In genomic region chr17:10251212-10251948, GRCh38 we compare ENCODE assay signal across 11 cellular contexts. TPM values are rescaled to one million over a fixed set of nuclear protein-coding genes. Genes with fewer than 3 reads are reported as not detected.
DNase-seq lines count a peak whose midpoint lies in the region; ATAC-seq and TF ChIP-seq lines count a peak whose summit lies in the region.
"Had no signal": no experiment of that assay in that cellular context is flagged by ENCODE, and none has a peak within 500 bp of the region (broad histone marks: within the 10 kb centered on the region; RNA-seq: fewer than 3 reads in every experiment).

No MANE protein-coding gene starts in this region.

- peaks cover 12 to 24% (median 20%) of the 10 kb centered on the region in 3 donors for H3K27me3 Mint-ChIP-seq in naive B cell
- H3K27me3 Mint-ChIP-seq in glutamatergic neuron (ENCODE audit: unreplicated experiment), result peaks cover 1% of the 10 kb centered on the region
- H3K27me3 Mint-ChIP-seq in activated CD4-positive, alpha-beta memory T cell treated with anti-CD3 and anti-CD28 coated beads, Interleukin-2, amount 10 ng/mL, durations not matched to agents 7 days and 5 days, result peaks cover 1% of the 10 kb centered on the region

- ATAC-seq in GM18867 (IDR thresholded peaks at IDR 0.05; ENCODE audit: unreplicated experiment) (peak; percentile 91), GM21526 (IDR thresholded peaks at IDR 0.05; ENCODE audit: low FRiP score, unreplicated experiment) (peak; percentile 76), HG03196 (IDR thresholded peaks at IDR 0.05; ENCODE audit: unreplicated experiment) (peak; percentile 53), naive B cell (ENCODE audit: low read depth in 2 of 2) (peak in 1 of 2 donors; percentile 35), GM19324 (IDR thresholded peaks at IDR 0.05; ENCODE audit: low FRiP score, unreplicated experiment) (no peak)

- peak overlapping the region in 1 of 6 donors; percentile 89 for H3K27ac Mint-ChIP-seq in naive B cell
- H3K27ac Mint-ChIP-seq in glutamatergic neuron (ENCODE audit: unreplicated experiment), result no peak overlapping the region
- no peak overlapping the region for H3K27ac Mint-ChIP-seq in activated CD4-positive, alpha-beta memory T cell treated with anti-CD3 and anti-CD28 coated beads, Interleukin-2, amount 10 ng/mL, durations not matched to agents 7 days and 5 days

- no peak for TF ChIP-seq CTCF in glutamatergic neuron (IDR thresholded peaks at IDR 0.05; ENCODE audit: partially characterized antibody, unreplicated experiment)

- CTCF ChIA-PET in activated CD4-positive, alpha-beta memory T cell treated with anti-CD3 and anti-CD28 coated beads, Interleukin-2, amount 10 ng/mL, durations not matched to agents 7 days and 5 days (lab: Charles Lee), result no interaction called here

- H3K4me1 Mint-ChIP-seq in naive B cell, result peaks cover 6 to 11% (median 6%) of the 10 kb centered on the region in 3 donors
- H3K4me1 Mint-ChIP-seq in glutamatergic neuron (ENCODE audit: low read depth, unreplicated experiment), result no peaks in the 10 kb centered on the region
- H3K4me1 Mint-ChIP-seq in activated CD4-positive, alpha-beta memory T cell treated with anti-CD3 and anti-CD28 coated beads, Interleukin-2, amount 10 ng/mL, durations not matched to agents 7 days and 5 days, result no peaks in the 10 kb centered on the region

- peaks cover 0 to 3% (median 0%) of the 10 kb centered on the region in 7 donors for H3K9me3 Mint-ChIP-seq in naive B cell
- H3K9me3 Mint-ChIP-seq in glutamatergic neuron (ENCODE audit: unreplicated experiment), result no peaks in the 10 kb centered on the region
- no peaks in the 10 kb centered on the region for H3K9me3 Mint-ChIP-seq in activated CD4-positive, alpha-beta memory T cell treated with anti-CD3 and anti-CD28 coated beads, Interleukin-2, amount 10 ng/mL, durations not matched to agents 7 days and 5 days

- DNase-seq in naive B cell (no peak), OCI-M1 (lab: John Stamatoyannopoulos, UW) (no peak), glutamatergic neuron (no peak)
- no peak for DNase-seq in activated CD4-positive, alpha-beta memory T cell treated with anti-CD3 and anti-CD28 coated beads, Interleukin-2, amount 10 ng/mL, durations not matched to agents 7 days and 5 days
- DNase-seq: foreskin melanocyte, NCI-H1930, testis had no signal

- H3K36me3 Mint-ChIP-seq in naive B cell (peaks cover 0 to 8% of the 10 kb centered on the region in 2 donors), glutamatergic neuron (ENCODE audit: unreplicated experiment) (peaks cover 5% of the 10 kb centered on the region)
- H3K36me3 Mint-ChIP-seq in activated CD4-positive, alpha-beta memory T cell treated with anti-CD3 and anti-CD28 coated beads, Interleukin-2, amount 10 ng/mL, durations not matched to agents 7 days and 5 days (ENCODE audit: low read depth), result no peaks in the 10 kb centered on the region

- H3K4me3 Mint-ChIP-seq in naive B cell, result peak overlapping the region in 5 of 8 donors; percentile 16 to 43 (median 22)
- no peak overlapping the region for H3K4me3 Mint-ChIP-seq in glutamatergic neuron (ENCODE audit: unreplicated experiment)
- no peak overlapping the region for H3K4me3 Mint-ChIP-seq in activated CD4-positive, alpha-beta memory T cell treated with anti-CD3 and anti-CD28 coated beads, Interleukin-2, amount 10 ng/mL, durations not matched to agents 7 days and 5 days

- POLR2A ChIA-PET in activated CD4-positive, alpha-beta memory T cell treated with anti-CD3 and anti-CD28 coated beads, Interleukin-2, amount 10 ng/mL, durations not matched to agents 7 days and 5 days (lab: Charles Lee), result no interaction called here

RNA-seq across cellular contexts. Expression of gene GAS7, which starts 53.0 kb away (rescaled TPM):
- 1 to 10 TPM in 5 of 6 donors, not detected in 1; 1.1 to 3.6 (median 1.8) TPM for polyA plus RNA-seq in naive B cell (ENCODE audit: low read depth in 6 of 6)
- total RNA-seq in glutamatergic neuron (ENCODE audit: unreplicated experiment), result 2.0 TPM
- under 1 TPM; 0.23 to 0.35 TPM for total RNA-seq in activated CD4-positive, alpha-beta memory T cell treated with anti-CD3 and anti-CD28 coated beads, Interleukin-2, amount 10 ng/mL, durations not matched to agents 7 days and 5 days

Comparison
In these comparisons a context has a peak if more than half of its experiments do, and no peak if none do; other contexts are left out.
1. H3K4me3 Mint-ChIP-seq: peak in naive B cell (5 of 8); none in glutamatergic neuron (single experiment) and activated CD4-positive, alpha-beta memory T cell treated with anti-CD3 and anti-CD28 coated beads, Interleukin-2, amount 10 ng/mL, durations not matched to agents 7 days and 5 days (single experiment).